1 cellular context compared by ENCODE assay signal in the genomic region with DNA sequence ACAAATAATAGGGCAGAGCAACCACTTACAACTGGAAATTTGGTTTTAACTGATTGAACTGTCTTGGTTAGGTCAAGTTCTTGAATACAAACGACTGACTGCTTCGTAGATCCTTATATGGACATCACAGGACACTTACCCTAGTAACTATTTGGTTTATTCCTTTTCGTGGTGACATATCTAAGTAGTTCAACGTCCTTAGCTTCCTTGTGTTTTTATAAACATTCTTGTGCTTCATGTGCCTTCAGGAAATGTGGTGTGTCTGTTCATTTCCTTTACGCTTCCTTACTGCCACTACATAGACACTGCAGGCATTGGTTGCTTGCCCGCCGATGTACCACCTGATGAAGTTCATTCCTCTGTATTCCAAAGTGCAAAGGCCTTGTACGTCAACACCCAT.
TF ChIP-seq lines count a peak whose summit lies in the region.

No MANE protein-coding gene starts in this region.

TF ChIP-seq in IMR-90, 13 proteins besides CTCF, POLR2A, EP300 and RAD21 (continued from another document):
- TF ChIP-seq CEBPB (IDR thresholded peaks at IDR 0.05; ENCODE audit: low read depth, low read length) (no peak), NFE2L2 (IDR thresholded peaks at IDR 0.05; ENCODE audit: low read depth, low read length) (no peak), FOS (IDR thresholded peaks at IDR 0.05; ENCODE audit: low read depth, low read length) (no peak), RCOR1 (IDR thresholded peaks at IDR 0.05; ENCODE audit: insufficient replicate concordance, low read length) (no peak), BHLHE40 (IDR thresholded peaks at IDR 0.05; ENCODE audit: low read depth, low read length) (no peak), RFX5 (IDR thresholded peaks at IDR 0.05; ENCODE audit: low read depth, low read length) (no peak), CHD1 (IDR thresholded peaks at IDR 0.05; ENCODE audit: low read depth, low read length) (no peak), MAFK (IDR thresholded peaks at IDR 0.05; ENCODE audit: low read depth, low read length) (no peak), MAZ (IDR thresholded peaks at IDR 0.05; ENCODE audit: borderline replicate concordance, low read depth, low read length) (no peak)
